Comparison of ENCODE assay signal across 8 cellular contexts in genomic region chr20:51767867-51768758, GRCh38. TPM values are rescaled to one million over a fixed set of nuclear protein-coding genes. Genes with fewer than 3 reads are reported as not detected.
DNase-seq lines count a peak whose midpoint lies in the region; ATAC-seq and TF ChIP-seq lines count a peak whose summit lies in the region.

ATP9A (minus strand) TSS chr20:51768390; CDS start chr20:51768369, 21 bp downstream.

- H3K27ac Mint-ChIP-seq in T-helper 1 cell treated with Interleukin-12 subunit alpha and Interleukin-12 subunit beta and Interleukin-4 antibody, amounts not matched to agents 30 μg/mL and 1 μg/mL, for 36 hours: peak within 1 kb of the TSS; percentile 1
- peak within 1 kb of the TSS; percentile 1 to 65 for H3K27ac Mint-ChIP-seq in natural killer cell treated with Interleukin-12 subunit alpha and Interleukin-12 subunit beta and Interleukin-15 and Interleukin-18, amount 100 ng/mL, for 72 hours

- H3K4me3 ChIP-seq in WI38 (ENCODE audit: low read depth, low read length) (peak within 1 kb of the TSS; percentile 93), fibroblast of the aortic adventitia (ENCODE audit: low read depth, low read length) (peak within 1 kb of the TSS; percentile 85)

- peaks cover 32% of the 10 kb centered on the region for H3K27me3 Mint-ChIP-seq in T-helper 1 cell treated with Interleukin-12 subunit alpha and Interleukin-12 subunit beta and Interleukin-4 antibody, amounts not matched to agents 30 μg/mL and 1 μg/mL, for 36 hours (ENCODE audit: low read depth)
- peaks cover 2 to 20% of the 10 kb centered on the region in 2 donors for H3K27me3 Mint-ChIP-seq in natural killer cell treated with Interleukin-12 subunit alpha and Interleukin-12 subunit beta and Interleukin-15 and Interleukin-18, amount 100 ng/mL, for 72 hours

- DNase-seq in T-helper 1 cell: no peak
- peak; percentile 27 for DNase-seq in fibroblast of the aortic adventitia (ENCODE audit: low read depth)
- no peak for DNase-seq in natural killer cell treated with Interleukin-12 subunit alpha and Interleukin-12 subunit beta and Interleukin-15 and Interleukin-18, amount 100 ng/mL, for 72 hours (ENCODE audit: low spot score)
- no peak for DNase-seq in NK-92 (lab: John Stamatoyannopoulos, UW; ENCODE audit: unreplicated experiment)
- DNase-seq in midbrain (lab: John Stamatoyannopoulos, UW): no peak

- no peak for TF ChIP-seq CTCF in WI38 (IDR thresholded peaks at IDR 0.05; ENCODE audit: low read depth, low read length)
- no peak for TF ChIP-seq CTCF in fibroblast of the aortic adventitia (IDR thresholded peaks at IDR 0.05; ENCODE audit: insufficient read depth, low read length)

- peaks cover 7% of the 10 kb centered on the region for H3K4me1 Mint-ChIP-seq in T-helper 1 cell treated with Interleukin-12 subunit alpha and Interleukin-12 subunit beta and Interleukin-4 antibody, amounts not matched to agents 30 μg/mL and 1 μg/mL, for 36 hours (ENCODE audit: low read depth)
- peaks cover 9 to 26% of the 10 kb centered on the region in 2 donors for H3K4me1 Mint-ChIP-seq in natural killer cell treated with Interleukin-12 subunit alpha and Interleukin-12 subunit beta and Interleukin-15 and Interleukin-18, amount 100 ng/mL, for 72 hours (ENCODE audit: low read depth in 2 of 2)

- H3K9me3 Mint-ChIP-seq in T-helper 1 cell treated with Interleukin-12 subunit alpha and Interleukin-12 subunit beta and Interleukin-4 antibody, amounts not matched to agents 30 μg/mL and 1 μg/mL, for 36 hours: no peaks in the 10 kb centered on the region
- no peaks in the 10 kb centered on the region for H3K9me3 Mint-ChIP-seq in natural killer cell treated with Interleukin-12 subunit alpha and Interleukin-12 subunit beta and Interleukin-15 and Interleukin-18, amount 100 ng/mL, for 72 hours

- peak within 1 kb of the TSS; percentile 69 for H3K4me3 Mint-ChIP-seq in T-helper 1 cell treated with Interleukin-12 subunit alpha and Interleukin-12 subunit beta and Interleukin-4 antibody, amounts not matched to agents 30 μg/mL and 1 μg/mL, for 36 hours
- H3K4me3 Mint-ChIP-seq in natural killer cell treated with Interleukin-12 subunit alpha and Interleukin-12 subunit beta and Interleukin-15 and Interleukin-18, amount 100 ng/mL, for 72 hours: peak within 1 kb of the TSS; percentile 87

- ATAC-seq in natural killer cell treated with Interleukin-12 subunit alpha and Interleukin-12 subunit beta and Interleukin-15 and Interleukin-18, amount 100 ng/mL, for 72 hours: peak in 1 of 2 donors; percentile 37
- no peak for ATAC-seq in GM19395 (IDR thresholded peaks at IDR 0.05; ENCODE audit: unreplicated experiment)

- H3K36me3 Mint-ChIP-seq in T-helper 1 cell treated with Interleukin-12 subunit alpha and Interleukin-12 subunit beta and Interleukin-4 antibody, amounts not matched to agents 30 μg/mL and 1 μg/mL, for 36 hours (ENCODE audit: low read depth): peaks cover 4% of the 10 kb centered on the region
- H3K36me3 Mint-ChIP-seq in natural killer cell treated with Interleukin-12 subunit alpha and Interleukin-12 subunit beta and Interleukin-15 and Interleukin-18, amount 100 ng/mL, for 72 hours: peaks cover 7% of the 10 kb centered on the region

RNA-seq across cellular contexts. Expression of gene ATP9A, which starts in this region (rescaled TPM):
- total RNA-seq in fibroblast of the aortic adventitia (ENCODE audit: low replicate concordance): 23.7 and 69.1 TPM in 2 replicates
- total RNA-seq in natural killer cell treated with Interleukin-12 subunit alpha and Interleukin-12 subunit beta and Interleukin-15 and Interleukin-18, amount 100 ng/mL, for 72 hours: 10 to 100 TPM in 1 of 2 donors, 1 to 10 TPM in 1; 1.4 to 18.9 TPM
